ENCODE assay signal across 8 cellular contexts in the genomic region with DNA sequence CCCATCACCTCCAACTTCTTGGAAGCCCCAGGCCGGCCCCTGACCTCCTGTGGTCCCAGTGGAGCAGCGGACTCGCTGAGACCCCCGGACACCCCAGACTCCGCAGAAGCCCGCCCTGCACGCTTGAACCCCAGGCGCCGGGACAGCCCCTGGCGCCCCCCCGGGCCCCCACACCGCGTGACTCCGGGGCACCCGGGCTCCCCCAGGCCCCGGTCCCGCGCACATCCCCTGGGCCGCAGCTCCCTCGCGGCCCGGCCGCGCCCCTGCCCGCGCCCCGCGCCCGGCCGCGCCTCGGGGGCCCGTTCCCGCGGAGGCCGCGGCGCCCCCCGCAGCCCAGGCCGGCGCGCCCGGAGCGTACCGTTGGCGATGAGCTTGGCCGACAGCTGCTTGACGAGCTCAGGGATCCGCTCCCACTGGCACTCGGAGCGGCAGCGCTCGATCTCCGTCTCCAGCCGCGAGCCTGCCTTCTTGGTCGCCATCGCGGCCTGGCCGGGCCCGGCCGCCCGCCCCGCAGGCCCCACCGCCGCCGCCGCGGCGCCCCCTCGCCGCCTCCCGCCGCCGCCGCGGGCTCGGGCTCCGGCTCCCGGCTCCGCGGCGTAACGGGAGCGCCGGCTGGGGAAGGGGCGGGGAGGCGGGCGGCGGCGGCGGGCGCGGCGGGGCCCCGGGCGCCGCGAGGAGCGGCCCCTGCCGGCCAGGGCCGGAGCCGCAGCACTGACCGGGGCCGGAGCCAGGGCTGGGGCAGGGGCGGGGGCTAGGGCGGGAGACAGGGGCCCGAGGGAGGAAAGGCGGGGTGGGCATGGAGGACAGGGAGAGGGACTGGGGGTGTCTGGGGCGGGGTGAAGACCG. TPM values are rescaled to one million over a fixed set of nuclear protein-coding genes. Genes with fewer than 3 reads are reported as not detected.
A peak's percentile ranks its signal among the peaks of the same experiment; 100 is the strongest.
DNase-seq lines count a peak whose midpoint lies in the region; ATAC-seq and TF ChIP-seq lines count a peak whose summit lies in the region.

Gene TTC7B, minus strand, starts transcription at position 614 of the 846 bp plus-strand sequence. Its CDS starts 135 bp downstream, at position 479.

- no peaks in the 10 kb centered on the region for H3K36me3 Mint-ChIP-seq in activated CD8-positive, alpha-beta T cell treated with anti-CD3 and anti-CD28 coated beads, Interleukin-2, amount 10 ng/mL, durations not matched to agents 7 days and 5 days (ENCODE audit: low read depth)

- TF ChIP-seq CTCF in esophagus squamous epithelium (IDR thresholded peaks at IDR 0.05), result peak in 1 of 6 experiments; percentile 24

- POLR2A ChIA-PET in activated CD8-positive, alpha-beta T cell treated with anti-CD3 and anti-CD28 coated beads, Interleukin-2, amount 10 ng/mL, durations not matched to agents 7 days and 5 days (lab: Charles Lee), result no interaction called here

- H3K9me3 ChIP-seq in esophagus squamous epithelium, result no peaks in the 10 kb centered on the region

- intact Hi-C loops in esophagus squamous epithelium (cut with DNase I), result no loop called here

- WGBS in esophagus squamous epithelium, 2 donors, result 0% methylated on average over 2 of the region's 111 CpGs; no CpG with 5 or more reads in 1 of the 2 donors

- peak within 1 kb of the TSS; percentile 53 for H3K4me3 ChIP-seq in Jurkat, Clone E6-1 (ENCODE audit: low read length)
- H3K4me3 ChIP-seq in esophagus squamous epithelium, result peak within 1 kb of the TSS; percentile 41 to 80 (median 56)

- CTCF ChIA-PET in activated CD8-positive, alpha-beta T cell treated with anti-CD3 and anti-CD28 coated beads, Interleukin-2, amount 10 ng/mL, durations not matched to agents 7 days and 5 days (lab: Charles Lee), result interaction anchor here (0.6 to 2.2 kb wide), 4 partner anchors 53 to 78 kb away, joined by 3 to 7 read pairs (median 4); no protein-coding TSS in a partner anchor

- ATAC-seq in GM19395 (IDR thresholded peaks at IDR 0.05; ENCODE audit: unreplicated experiment), result peak; percentile 55
- peak; percentile 67 for ATAC-seq in activated CD8-positive, alpha-beta T cell treated with anti-CD3 and anti-CD28 coated beads, Interleukin-2, amount 10 ng/mL, durations not matched to agents 7 days and 5 days

- H3K4me3 Mint-ChIP-seq in activated CD8-positive, alpha-beta T cell treated with anti-CD3 and anti-CD28 coated beads, Interleukin-2, amount 10 ng/mL, durations not matched to agents 7 days and 5 days, result peak within 1 kb of the TSS; percentile 73

- H3K27me3 Mint-ChIP-seq in activated CD8-positive, alpha-beta T cell treated with anti-CD3 and anti-CD28 coated beads, Interleukin-2, amount 10 ng/mL, durations not matched to agents 7 days and 5 days (ENCODE audit: low read depth), result peaks cover 24% of the 10 kb centered on the region

- H3K27ac ChIP-seq in esophagus squamous epithelium, result peak within 1 kb of the TSS in 2 of 4 donors; percentile 29 to 77

- H3K36me3 ChIP-seq in esophagus squamous epithelium, result no peaks in the 10 kb centered on the region

- peaks cover 0 to 41% (median 9%) of the 10 kb centered on the region in 3 donors for H3K4me1 ChIP-seq in esophagus squamous epithelium

- TF ChIP-seq POLR2A in esophagus squamous epithelium (IDR thresholded peaks at IDR 0.05), result no peak

- no peak within 1 kb of the TSS for H3K27ac Mint-ChIP-seq in activated CD8-positive, alpha-beta T cell treated with anti-CD3 and anti-CD28 coated beads, Interleukin-2, amount 10 ng/mL, durations not matched to agents 7 days and 5 days

- DNase-seq in COLO668 (lab: John Stamatoyannopoulos, UW; ENCODE audit: unreplicated experiment), result peak; percentile 74
- DNase-seq in Jurkat, Clone E6-1 (ENCODE audit: low read depth, low spot score), result no peak
- peak; percentile 26 for DNase-seq in activated CD8-positive, alpha-beta T cell treated with anti-CD3 and anti-CD28 coated beads, Interleukin-2, amount 10 ng/mL, durations not matched to agents 7 days and 5 days
- DNase-seq in esophagus squamous epithelium (lab: John Stamatoyannopoulos, UW), result no peak
- peak; percentile 52 for DNase-seq in myocyte (ENCODE audit: low read depth)
- no peak for DNase-seq in ureter (ENCODE audit: low spot score)
- DNase-seq in NCI-H128 (lab: John Stamatoyannopoulos, UW; ENCODE audit: unreplicated experiment), result no peak

- H3K9me3 Mint-ChIP-seq in activated CD8-positive, alpha-beta T cell treated with anti-CD3 and anti-CD28 coated beads, Interleukin-2, amount 10 ng/mL, durations not matched to agents 7 days and 5 days (ENCODE audit: insufficient read depth), result no peaks in the 10 kb centered on the region

- peaks cover 0 to 5% (median 0%) of the 10 kb centered on the region in 4 donors for H3K27me3 ChIP-seq in esophagus squamous epithelium

- peaks cover 14% of the 10 kb centered on the region for H3K4me1 Mint-ChIP-seq in activated CD8-positive, alpha-beta T cell treated with anti-CD3 and anti-CD28 coated beads, Interleukin-2, amount 10 ng/mL, durations not matched to agents 7 days and 5 days (ENCODE audit: low read depth)

RNA-seq across cellular contexts. Expression of gene TTC7B, which starts in this region (rescaled TPM):
- 32.7 TPM for polyA plus RNA-seq in Jurkat, Clone E6-1 (2012; ENCODE audit: insufficient read depth, insufficient read length)
- total RNA-seq in activated CD8-positive, alpha-beta T cell treated with anti-CD3 and anti-CD28 coated beads, Interleukin-2, amount 10 ng/mL, durations not matched to agents 7 days and 5 days, result 1 to 10 TPM; 5.3 to 6.8 TPM
- total RNA-seq in esophagus squamous epithelium, result 10 to 100 TPM in 2 of 4 donors, 1 to 10 TPM in 2; 3.3 to 18.1 (median 10.0) TPM
- 40.6 and 42.1 TPM in 2 replicates for total RNA-seq in myocyte
- polyA plus RNA-seq in myocyte (2012), result 32.9 TPM
- total RNA-seq in ureter, result 68.8 TPM

Comparison
In these comparisons a context has a peak if more than half of its experiments do, and no peak if none do; other contexts are left out.
1. DNase-seq: peak in COLO668 (single experiment), activated CD8-positive, alpha-beta T cell treated with anti-CD3 and anti-CD28 coated beads, Interleukin-2, amount 10 ng/mL, durations not matched to agents 7 days and 5 days (single experiment) and myocyte (single experiment); none in Jurkat, Clone E6-1 (single experiment), esophagus squamous epithelium (single experiment), ureter (single experiment) and NCI-H128 (single experiment).